ENCODE assay signal across 8 cellular contexts in genomic region chr1:236063919-236064673, GRCh38. TPM values are rescaled to one million over a fixed set of nuclear protein-coding genes. Genes with fewer than 3 reads are reported as not detected.
DNase-seq lines count a peak whose midpoint lies in the region; ATAC-seq and TF ChIP-seq lines count a peak whose summit lies in the region.

No MANE protein-coding gene starts in this region.

- BruUV-seq in A673 (replicated peaks; lab: Mats Ljungman, UMichigan) (no TSS peak), PC-3 (replicated peaks; lab: Mats Ljungman, UMichigan) (TSS peak; percentile 45)

- H3K79me2 ChIP-seq in PC-3 (ENCODE audit: low read length), result peaks cover 7% of the 10 kb centered on the region; the same call in 1 of the 2 replicates

- peak overlapping the region; percentile 51 for H3K4me3 ChIP-seq in A673 (ENCODE audit: low read depth, low read length, poor library complexity, severe bottlenecking)
- H3K4me3 ChIP-seq in PC-3 (ENCODE audit: low read length), result peak overlapping the region; percentile 81

- H3K27ac ChIP-seq in A673 (ENCODE audit: low read depth, low read length, poor library complexity, severe bottlenecking) (no peak overlapping the region), PC-3 (ENCODE audit: low read length) (no peak overlapping the region)

- no peaks in the 10 kb centered on the region for H3F3A ChIP-seq in PC-3 (ENCODE audit: low read length, unreplicated experiment)

- TF ChIP-seq POLR2A in GM18526 (IDR thresholded peaks at IDR 0.05; ENCODE audit: extremely low read depth, insufficient read length), result peak; percentile 2

- ATAC-seq in PC-3, result peak; percentile 59

- H3K9me3 ChIP-seq in A673 (ENCODE audit: low read depth, low read length, poor library complexity, severe bottlenecking) (no peaks in the 10 kb centered on the region), PC-3 (ENCODE audit: low read length) (no peaks in the 10 kb centered on the region)

- no peaks in the 10 kb centered on the region for H3K27me3 Mint-ChIP-seq in chondrocyte (ENCODE audit: low read depth)

- DNase-seq in A673 (ENCODE audit: low spot score) (no peak), PC-3 (peak; percentile 47), chondrocyte (ENCODE audit: low spot score) (no peak), kidney glomerular epithelial cell (lab: John Stamatoyannopoulos, UW) (peak; percentile 8), mesenteric fat pad (ENCODE audit: low spot score) (no peak), NCI-H2029 treated with DMSO at 0.1 percent for 48 hours (lab: John Stamatoyannopoulos, UW) (no peak)
- DNase-seq in stimulated activated CD8-positive, alpha-beta memory T cell treated with anti-CD3 and anti-CD28 coated beads, Interleukin-4, amount 100 ng/mL, for 48 hours, result peak; percentile 41

- CTCF ChIA-PET in A673 (lab: Charles Lee), result no interaction called here
- CTCF ChIA-PET in PC-3 (lab: Charles Lee), result no interaction called here

- H3K9ac ChIP-seq in PC-3 (ENCODE audit: low read length), result peak overlapping the region; percentile 74

- H3K9me2 ChIP-seq in PC-3 (replicated peaks; ENCODE audit: low read length), result no peaks in the 10 kb centered on the region

- H4K20me1 ChIP-seq in PC-3 (ENCODE audit: low read length), result no peaks in the 10 kb centered on the region

- no peaks in the 10 kb centered on the region for H3K9me3 Mint-ChIP-seq in chondrocyte (ENCODE audit: low read depth)

- no peaks in the 10 kb centered on the region for H3K36me3 ChIP-seq in A673 (ENCODE audit: insufficient read depth, low read length, poor library complexity, severe bottlenecking)
- H3K36me3 ChIP-seq in PC-3 (ENCODE audit: low read depth, low read length), result no peaks in the 10 kb centered on the region

- intact Hi-C loops in A673 (cut with micrococcal nuclease; ENCODE audit: unreplicated experiment), result no loop called here
- intact Hi-C loops in PC-3 (cut with micrococcal nuclease), result no loop called here

- peak overlapping the region; percentile 88 for H2AFZ ChIP-seq in PC-3 (ENCODE audit: low read length)

- no peaks in the 10 kb centered on the region for H3K4me1 ChIP-seq in A673 (ENCODE audit: insufficient read depth, low read length, poor library complexity, severe bottlenecking)
- H3K4me1 ChIP-seq in PC-3 (ENCODE audit: insufficient read depth, low read length), result peaks cover 6% of the 10 kb centered on the region; the same call in 1 of the 2 replicates

- H3K4me2 ChIP-seq in PC-3 (ENCODE audit: low read length), result peak overlapping the region; percentile 84

- peak overlapping the region; percentile 78 for H3K4me3 Mint-ChIP-seq in chondrocyte (ENCODE audit: unreplicated experiment)

- H3K4me1 Mint-ChIP-seq in chondrocyte (ENCODE audit: low read depth), result peaks cover 28% of the 10 kb centered on the region

- peak overlapping the region; percentile 76 for H3K27ac Mint-ChIP-seq in chondrocyte (ENCODE audit: unreplicated experiment)

- H3K36me3 Mint-ChIP-seq in chondrocyte (ENCODE audit: low read depth), result peaks cover 3% of the 10 kb centered on the region

- POLR2A ChIA-PET in A673 (lab: Charles Lee; ENCODE audit: low non-redundant PET), result no interaction called here
- POLR2A ChIA-PET in PC-3 (lab: Charles Lee; ENCODE audit: unreplicated experiment), result interaction anchor here (0.6 kb wide), 1 partner anchor 48 kb away, joined by 8 read pairs; no protein-coding TSS in a partner anchor

- TF ChIP-seq CTCF in A673 (conservative IDR thresholded peaks at IDR 0.05; ENCODE audit: low read depth, low read length), result no peak
- no peak for TF ChIP-seq CTCF in PC-3 (conservative IDR thresholded peaks at IDR 0.05; ENCODE audit: low read depth, low read length)
- TF ChIP-seq CTCF in chondrocyte (IDR thresholded peaks at IDR 0.05), result no peak

- no peaks in the 10 kb centered on the region for H3K27me3 ChIP-seq in A673 (replicated peaks; ENCODE audit: insufficient read depth, low read depth, low read length, poor library complexity)
- H3K27me3 ChIP-seq in PC-3 (ENCODE audit: low read length), result no peaks in the 10 kb centered on the region

RNA-seq across cellular contexts. Expression of gene NID1, which starts 0.8 kb away (rescaled TPM):
- total RNA-seq in A673 (2021) (0.64 and 0.66 TPM in 2 replicates), PC-3 (2014; rRNA removed) (11.1 and 13.1 TPM in 2 replicates), chondrocyte (73.0 to 102 TPM (median 99.1 TPM) in 3 replicates), mesenteric fat pad (238 TPM)

Comparison
In these comparisons a context has a peak if more than half of its experiments do, and no peak if none do; other contexts are left out.
1. DNase-seq: peak in PC-3 (single experiment), kidney glomerular epithelial cell (single experiment) and stimulated activated CD8-positive, alpha-beta memory T cell treated with anti-CD3 and anti-CD28 coated beads, Interleukin-4, amount 100 ng/mL, for 48 hours (single experiment); none in A673 (single experiment), chondrocyte (single experiment), mesenteric fat pad (single experiment) and NCI-H2029 treated with DMSO at 0.1 percent for 48 hours (single experiment).